Comparison of ENCODE assay signal across 17 cellular contexts in the genomic region with DNA sequence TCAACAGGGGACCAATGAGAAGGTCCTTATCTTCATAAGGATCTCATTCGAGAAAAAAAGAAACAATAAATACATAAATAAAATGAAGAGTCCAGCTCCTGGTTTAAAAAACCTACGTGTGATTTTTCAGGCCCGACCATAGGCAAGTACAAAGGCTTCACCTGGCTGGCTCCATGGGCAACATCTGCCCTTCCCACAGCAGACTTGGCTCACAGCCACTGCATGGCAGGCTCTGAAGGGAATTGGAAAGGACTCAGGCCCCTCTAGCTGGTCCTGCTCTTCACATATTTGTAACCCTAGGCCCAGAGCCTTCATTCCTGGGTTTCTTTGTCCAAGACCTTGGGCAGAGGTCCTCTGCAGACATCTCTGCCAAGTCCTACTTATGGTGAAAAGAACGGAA.
A peak's percentile ranks its signal among the peaks of the same experiment; 100 is the strongest.
DNase-seq lines count a peak whose midpoint lies in the region; ATAC-seq and TF ChIP-seq lines count a peak whose summit lies in the region.
"Had no signal": no experiment of that assay in that cellular context is flagged by ENCODE, and none has a peak within 500 bp of the region (broad histone marks: within the 10 kb centered on the region; RNA-seq: fewer than 3 reads in every experiment).

No MANE protein-coding gene starts in this region.

- H3K4me1 ChIP-seq in stomach, result no peaks in the 10 kb centered on the region

- no peak overlapping the region for H3K27ac ChIP-seq in stomach
- H3K27ac ChIP-seq: PC-9 had no signal

- POLR2A ChIA-PET in activated CD8-positive, alpha-beta T cell treated with anti-CD3 and anti-CD28 coated beads, Interleukin-2, amount 10 ng/mL, durations not matched to agents 7 days and 5 days (lab: Charles Lee), result no interaction called here

- no TSS peak for BruUV-seq in Calu3 (replicated peaks; lab: Mats Ljungman, UMichigan)

- DNase-seq in NCI-H1105 treated with DMSO at 0.1 percent for 48 hours (lab: John Stamatoyannopoulos, UW), result peak; percentile 1
- no peak for DNase-seq in NCI-H1105 (lab: John Stamatoyannopoulos, UW)
- peak; percentile 56 for DNase-seq in NCI-H1092 treated with DMSO at 0.1 percent for 48 hours (lab: John Stamatoyannopoulos, UW)
- peak; percentile 14 to 38 for DNase-seq in SHP77 (lab: John Stamatoyannopoulos, UW)
- peak; percentile 31 for DNase-seq in stomach
- no peak for DNase-seq in activated CD8-positive, alpha-beta T cell treated with anti-CD3 and anti-CD28 coated beads, Interleukin-2, amount 10 ng/mL, durations not matched to agents 7 days and 5 days
- DNase-seq in natural killer cell treated with Interleukin-12 subunit alpha and Interleukin-12 subunit beta and Interleukin-15 and Interleukin-18, amount 100 ng/mL, for 72 hours (ENCODE audit: low spot score), result no peak
- DNase-seq in Calu3, result no peak
- DNase-seq: CD4-positive, alpha-beta T cell; GDM1; IMR-90; NCI-H146; NCI-H2227 treated with DMSO at 0.1 percent for 48 hours; NCI-H510A treated with DMSO at 0.1 percent for 48 hours; PC-9; SW 1271 had no signal

- H3K36me3 Mint-ChIP-seq in activated CD8-positive, alpha-beta T cell treated with anti-CD3 and anti-CD28 coated beads, Interleukin-2, amount 10 ng/mL, durations not matched to agents 7 days and 5 days (ENCODE audit: low read depth), result no peaks in the 10 kb centered on the region
- no peaks in the 10 kb centered on the region for H3K36me3 Mint-ChIP-seq in natural killer cell treated with Interleukin-12 subunit alpha and Interleukin-12 subunit beta and Interleukin-15 and Interleukin-18, amount 100 ng/mL, for 72 hours
- H3K36me3 Mint-ChIP-seq in Calu3 (ENCODE audit: insufficient read depth, unreplicated experiment), result no peaks in the 10 kb centered on the region

- no peaks in the 10 kb centered on the region for H3K9me3 ChIP-seq in stomach
- H3K9me3 ChIP-seq: HAP-1 had no signal

- no peak overlapping the region for H3K27ac Mint-ChIP-seq in activated CD8-positive, alpha-beta T cell treated with anti-CD3 and anti-CD28 coated beads, Interleukin-2, amount 10 ng/mL, durations not matched to agents 7 days and 5 days
- H3K27ac Mint-ChIP-seq in natural killer cell treated with Interleukin-12 subunit alpha and Interleukin-12 subunit beta and Interleukin-15 and Interleukin-18, amount 100 ng/mL, for 72 hours, result no peak overlapping the region
- H3K27ac Mint-ChIP-seq in Calu3 (ENCODE audit: unreplicated experiment), result no peak overlapping the region
- H3K27ac Mint-ChIP-seq: CD4-positive, alpha-beta T cell had no signal

- H3K4me1 Mint-ChIP-seq in activated CD8-positive, alpha-beta T cell treated with anti-CD3 and anti-CD28 coated beads, Interleukin-2, amount 10 ng/mL, durations not matched to agents 7 days and 5 days (ENCODE audit: low read depth), result no peaks in the 10 kb centered on the region
- no peaks in the 10 kb centered on the region for H3K4me1 Mint-ChIP-seq in natural killer cell treated with Interleukin-12 subunit alpha and Interleukin-12 subunit beta and Interleukin-15 and Interleukin-18, amount 100 ng/mL, for 72 hours (ENCODE audit: low read depth in 2 of 2)
- H3K4me1 Mint-ChIP-seq in Calu3 (ENCODE audit: low read depth, unreplicated experiment), result no peaks in the 10 kb centered on the region

- CTCF ChIA-PET in activated CD8-positive, alpha-beta T cell treated with anti-CD3 and anti-CD28 coated beads, Interleukin-2, amount 10 ng/mL, durations not matched to agents 7 days and 5 days (lab: Charles Lee), result no interaction called here
- CTCF ChIA-PET in Calu3 (lab: Charles Lee), result no interaction called here

- H3K9me3 Mint-ChIP-seq in activated CD8-positive, alpha-beta T cell treated with anti-CD3 and anti-CD28 coated beads, Interleukin-2, amount 10 ng/mL, durations not matched to agents 7 days and 5 days (ENCODE audit: insufficient read depth), result no peaks in the 10 kb centered on the region
- no peaks in the 10 kb centered on the region for H3K9me3 Mint-ChIP-seq in natural killer cell treated with Interleukin-12 subunit alpha and Interleukin-12 subunit beta and Interleukin-15 and Interleukin-18, amount 100 ng/mL, for 72 hours
- H3K9me3 Mint-ChIP-seq in Calu3 (ENCODE audit: low read depth, unreplicated experiment), result no peaks in the 10 kb centered on the region
- H3K9me3 Mint-ChIP-seq: CD4-positive, alpha-beta T cell had no signal

- no peak for ATAC-seq in activated CD8-positive, alpha-beta T cell treated with anti-CD3 and anti-CD28 coated beads, Interleukin-2, amount 10 ng/mL, durations not matched to agents 7 days and 5 days
- ATAC-seq in natural killer cell treated with Interleukin-12 subunit alpha and Interleukin-12 subunit beta and Interleukin-15 and Interleukin-18, amount 100 ng/mL, for 72 hours, result no peak

- 61 to 78% (median 71%) methylated on average over 4 of the region's 4 CpGs for WGBS in stomach, 5 donors

- H3K36me3 ChIP-seq in stomach, result no peaks in the 10 kb centered on the region
- H3K36me3 ChIP-seq: HAP-1 had no signal

- no peak for TF ChIP-seq EP300 in stomach (IDR thresholded peaks at IDR 0.05)

- TF ChIP-seq POLR2A in stomach (IDR thresholded peaks at IDR 0.05), result no peak

- TF ChIP-seq CTCF in stomach (IDR thresholded peaks at IDR 0.05) (no peak), Calu3 (IDR thresholded peaks at IDR 0.05; ENCODE audit: unreplicated experiment) (no peak)

- no peaks in the 10 kb centered on the region for H3K27me3 Mint-ChIP-seq in activated CD8-positive, alpha-beta T cell treated with anti-CD3 and anti-CD28 coated beads, Interleukin-2, amount 10 ng/mL, durations not matched to agents 7 days and 5 days (ENCODE audit: low read depth)
- H3K27me3 Mint-ChIP-seq in natural killer cell treated with Interleukin-12 subunit alpha and Interleukin-12 subunit beta and Interleukin-15 and Interleukin-18, amount 100 ng/mL, for 72 hours, result peaks cover 8 to 11% of the 10 kb centered on the region in 2 donors
- peaks cover 13% of the 10 kb centered on the region for H3K27me3 Mint-ChIP-seq in Calu3 (ENCODE audit: unreplicated experiment)
- H3K27me3 Mint-ChIP-seq: CD4-positive, alpha-beta T cell had no signal

- no peak overlapping the region for H3K4me3 ChIP-seq in stomach
- H3K4me3 ChIP-seq: HAP-1, PC-9 had no signal

- no peak overlapping the region for H3K4me3 Mint-ChIP-seq in activated CD8-positive, alpha-beta T cell treated with anti-CD3 and anti-CD28 coated beads, Interleukin-2, amount 10 ng/mL, durations not matched to agents 7 days and 5 days
- H3K4me3 Mint-ChIP-seq in natural killer cell treated with Interleukin-12 subunit alpha and Interleukin-12 subunit beta and Interleukin-15 and Interleukin-18, amount 100 ng/mL, for 72 hours, result no peak overlapping the region
- no peak overlapping the region for H3K4me3 Mint-ChIP-seq in Calu3 (ENCODE audit: low read depth, unreplicated experiment)
- H3K4me3 Mint-ChIP-seq: CD4-positive, alpha-beta T cell had no signal

- H3K27me3 ChIP-seq in stomach, result no peaks in the 10 kb centered on the region

- intact Hi-C loops in stomach (cut with DNase I; ENCODE audit: low total_unique reads), result no loop called here
- intact Hi-C loops in Calu3 (cut with micrococcal nuclease; ENCODE audit: unreplicated experiment), result no loop called here

Comparison
In these comparisons a context has a peak if more than half of its experiments do, and no peak if none do; other contexts are left out.
1. DNase-seq: peak in NCI-H1105 treated with DMSO at 0.1 percent for 48 hours (single experiment), NCI-H1092 treated with DMSO at 0.1 percent for 48 hours (single experiment), SHP77 (2 of 2) and stomach (single experiment); none in NCI-H1105 (single experiment), activated CD8-positive, alpha-beta T cell treated with anti-CD3 and anti-CD28 coated beads, Interleukin-2, amount 10 ng/mL, durations not matched to agents 7 days and 5 days (single experiment), natural killer cell treated with Interleukin-12 subunit alpha and Interleukin-12 subunit beta and Interleukin-15 and Interleukin-18, amount 100 ng/mL, for 72 hours (single experiment) and Calu3 (single experiment).